1 cellular context compared by ENCODE assay signal in genomic region chr21:36135391-36136094, GRCh38.
TF ChIP-seq lines count a peak whose summit lies in the region.

No MANE protein-coding gene starts in this region.

TF ChIP-seq in HEK293, 187 proteins besides CTCF, POLR2A, EP300 and RAD21 (continued from another document and continues in another):
- TF ChIP-seq ZNF785 (tag by site-specific recombination; IDR thresholded peaks at IDR 0.05) (no peak), ZNF121 (tag by site-specific recombination; IDR thresholded peaks at IDR 0.05) (no peak), ZNF600 (tag by site-specific recombination; IDR thresholded peaks at IDR 0.05) (no peak), ZNF660 (tag by site-specific recombination; IDR thresholded peaks at IDR 0.05) (peak; percentile 73; the same call in 1 of the 2 replicates), ZNF449 (tag by site-specific recombination; IDR thresholded peaks at IDR 0.05) (peak; percentile 44; the same call in 1 of the 2 replicates), ZNF48 (tag by site-specific recombination; IDR thresholded peaks at IDR 0.05) (no peak), ZNF513 (tag by site-specific recombination; IDR thresholded peaks at IDR 0.05) (no peak), ZNF518A (tag by site-specific recombination; conservative IDR thresholded peaks at IDR 0.05; ENCODE audit: low read depth) (no peak), HOXD13 (CRISPR knock-in tag; IDR thresholded peaks at IDR 0.05; ENCODE audit: borderline replicate concordance) (no peak), ZFP69B (tag by site-specific recombination; IDR thresholded peaks at IDR 0.05) (no peak; the same call in 1 of the 2 replicates), ZBTB6 (tag by site-specific recombination; IDR thresholded peaks at IDR 0.05) (no peak), INSM2 (tag by site-specific recombination; IDR thresholded peaks at IDR 0.05) (no peak), ZNF843 (tag by site-specific recombination; IDR thresholded peaks at IDR 0.05) (no peak), MEIS1 (CRISPR knock-in tag; IDR thresholded peaks at IDR 0.05; ENCODE audit: borderline replicate concordance) (no peak), ZNF830 (tag by site-specific recombination; IDR thresholded peaks at IDR 0.05; ENCODE audit: low read depth) (no peak), ZNF610 (tag by site-specific recombination; IDR thresholded peaks at IDR 0.05; ENCODE audit: borderline replicate concordance) (no peak; the same call in 1 of the 2 replicates), ZNF133 (tag by site-specific recombination; IDR thresholded peaks at IDR 0.05) (no peak), ZFP41 (tag by site-specific recombination; IDR thresholded peaks at IDR 0.05; ENCODE audit: borderline replicate concordance) (no peak), ZNF426 (tag by site-specific recombination; IDR thresholded peaks at IDR 0.05) (no peak), ZNF302 (tag by site-specific recombination; IDR thresholded peaks at IDR 0.05; ENCODE audit: low read depth) (no peak), ZBTB7A (tag by site-specific recombination; IDR thresholded peaks at IDR 0.05; ENCODE audit: low read depth) (no peak; the same call in 1 of the 2 replicates), ZNF707 (tag by site-specific recombination; IDR thresholded peaks at IDR 0.05) (no peak), ZNF514 (tag by site-specific recombination; IDR thresholded peaks at IDR 0.05) (no peak), ZNF623 (tag by site-specific recombination; IDR thresholded peaks at IDR 0.05) (no peak), ATF2 (tag by site-specific recombination; IDR thresholded peaks at IDR 0.05; ENCODE audit: low read depth) (no peak), ZNF501 (tag by site-specific recombination; IDR thresholded peaks at IDR 0.05) (no peak), REPIN1 (tag by site-specific recombination; IDR thresholded peaks at IDR 0.05; ENCODE audit: low read depth) (0 out of 2 replicates have a peak, but pooled peaks have one; percentile 24), ZNF571 (tag by site-specific recombination; IDR thresholded peaks at IDR 0.05) (no peak), ZNF658 (tag by site-specific recombination; IDR thresholded peaks at IDR 0.05) (no peak), ZNF777 (tag by site-specific recombination; IDR thresholded peaks at IDR 0.05; ENCODE audit: borderline replicate concordance) (no peak; the same call in 1 of the 2 replicates), IKZF3 (tag by site-specific recombination; IDR thresholded peaks at IDR 0.05) (peak; percentile 22; the same call in 1 of the 2 replicates), HOXA7 (CRISPR knock-in tag; IDR thresholded peaks at IDR 0.05; ENCODE audit: borderline replicate concordance) (no peak), ZNF221 (tag by site-specific recombination; IDR thresholded peaks at IDR 0.05; ENCODE audit: borderline replicate concordance) (no peak), ZBTB11 (tag by site-specific recombination; conservative IDR thresholded peaks at IDR 0.05; ENCODE audit: low read depth) (peak; percentile 63), FEZF1 (tag by site-specific recombination; IDR thresholded peaks at IDR 0.05) (no peak), ZBTB17 (tag by site-specific recombination; IDR thresholded peaks at IDR 0.05) (peak; percentile 7; the same call in 1 of the 2 replicates), ZNF580 (tag by site-specific recombination; IDR thresholded peaks at IDR 0.05) (no peak), ZNF155 (tag by site-specific recombination; IDR thresholded peaks at IDR 0.05) (no peak), ZNF692 (tag by site-specific recombination; IDR thresholded peaks at IDR 0.05) (peak; percentile 56), ZEB2 (tag by site-specific recombination; IDR thresholded peaks at IDR 0.05) (0 out of 2 replicates have a peak, but pooled peaks have one; percentile 74), TRIM28 (IDR thresholded peaks at IDR 0.05; ENCODE audit: borderline replicate concordance, low read length) (peak; percentile 58; the same call in 1 of the 2 replicates), ZSCAN18 (tag by site-specific recombination; IDR thresholded peaks at IDR 0.05) (no peak), ZNF140 (tag by site-specific recombination; IDR thresholded peaks at IDR 0.05) (no peak), ZNF510 (tag by site-specific recombination; IDR thresholded peaks at IDR 0.05; ENCODE audit: insufficient replicate concordance) (no peak), GLIS1 (tag by site-specific recombination; IDR thresholded peaks at IDR 0.05) (peak; percentile 98)
